In the genomic region with DNA sequence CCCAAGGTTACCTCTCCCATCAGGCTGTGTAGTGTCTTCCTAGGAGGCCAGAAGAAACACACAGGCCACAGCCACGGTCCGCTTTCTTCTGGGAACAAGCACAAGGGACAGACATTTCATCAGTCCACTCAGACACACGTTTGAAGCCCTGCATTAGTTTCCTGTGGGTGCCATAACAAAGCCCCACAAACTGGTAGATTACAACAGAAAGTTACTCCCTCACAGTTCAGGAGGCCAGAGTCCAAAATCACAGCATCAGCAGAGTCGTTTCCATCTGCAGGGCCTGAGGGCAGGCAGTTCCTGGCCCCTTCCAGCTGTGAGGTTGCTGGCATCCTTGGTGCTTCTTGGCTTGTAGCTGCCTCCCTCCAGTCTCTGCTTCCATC, we compare ENCODE assay signal across 13 cellular contexts. TPM values are rescaled to one million over a fixed set of nuclear protein-coding genes. Genes with fewer than 3 reads are reported as not detected.
DNase-seq lines count a peak whose midpoint lies in the region; ATAC-seq and TF ChIP-seq lines count a peak whose summit lies in the region.
"Had no signal": no experiment of that assay in that cellular context is flagged by ENCODE, and none has a peak within 500 bp of the region (broad histone marks: within the 10 kb centered on the region; RNA-seq: fewer than 3 reads in every experiment).

No MANE protein-coding gene starts in this region.

- H2BK120ac ChIP-seq in mesendoderm (ENCODE audit: low read depth, low read length), result no peak overlapping the region

- no CpG with 5 or more reads among the region's 4 CpGs for WGBS in mesendoderm (ENCODE audit: extremely low coverage, insufficient coverage, low lambda C conversion rate)

- no peak overlapping the region for H2BK15ac ChIP-seq in mesendoderm (replicated peaks; ENCODE audit: low read depth)

- peaks cover 11% of the 10 kb centered on the region for H3K4me1 Mint-ChIP-seq in activated T-cell treated with anti-CD3 and anti-CD28 coated beads, Interleukin-2, amount 50 U/mL, for 24 hours (ENCODE audit: low read depth)

- no peaks in the 10 kb centered on the region for H3K79me1 ChIP-seq in mesendoderm (ENCODE audit: low read length)

- H4K20me1 ChIP-seq in osteoblast (ENCODE audit: insufficient read depth, low read length), result no peaks in the 10 kb centered on the region

- no peak overlapping the region for H3K4me3 ChIP-seq in mesendoderm (ENCODE audit: low read length)
- no peak overlapping the region for H3K4me3 ChIP-seq in osteoblast (ENCODE audit: insufficient read depth, low read length)

- no peak overlapping the region for H3K27ac ChIP-seq in mesendoderm (ENCODE audit: low read depth, low read length)
- no peak overlapping the region for H3K27ac ChIP-seq in osteoblast (ENCODE audit: low read depth, low read length)

- no peaks in the 10 kb centered on the region for H3K36me3 Mint-ChIP-seq in activated T-cell treated with anti-CD3 and anti-CD28 coated beads, Interleukin-2, amount 50 U/mL, for 24 hours (ENCODE audit: low read depth)
- H3K36me3 Mint-ChIP-seq: brain had no signal

- peak overlapping the region; percentile 38 for H3K27ac Mint-ChIP-seq in activated T-cell treated with anti-CD3 and anti-CD28 coated beads, Interleukin-2, amount 50 U/mL, for 24 hours
- H3K27ac Mint-ChIP-seq: brain had no signal

- H3K4me1 ChIP-seq in mesendoderm (ENCODE audit: control insufficient read depth, low read depth, low read length), result no peaks in the 10 kb centered on the region
- no peaks in the 10 kb centered on the region for H3K4me1 ChIP-seq in osteoblast (ENCODE audit: insufficient read depth, low read length)

- ATAC-seq in GM21619 (IDR thresholded peaks at IDR 0.05; ENCODE audit: unreplicated experiment) (peak; percentile 21), HG03280 (IDR thresholded peaks at IDR 0.05; ENCODE audit: unreplicated experiment) (peak; percentile 24)
- ATAC-seq: sciatic nerve had no signal

- H3K4ac ChIP-seq in mesendoderm (ENCODE audit: low read depth, low read length), result no peak overlapping the region

- H2AK5ac ChIP-seq in mesendoderm (ENCODE audit: low read length), result no peak overlapping the region

- H3K9me3 Mint-ChIP-seq in activated T-cell treated with anti-CD3 and anti-CD28 coated beads, Interleukin-2, amount 50 U/mL, for 24 hours, result peaks cover 11% of the 10 kb centered on the region

- H3K56ac ChIP-seq in mesendoderm (ENCODE audit: low read length), result peak overlapping the region; percentile 5

- no peak overlapping the region for H4K8ac ChIP-seq in mesendoderm (ENCODE audit: low read depth, low read length)

- H3K9ac ChIP-seq in mesendoderm (ENCODE audit: low read length), result no peak overlapping the region

- TF ChIP-seq CTCF in osteoblast (IDR thresholded peaks at IDR 0.05; ENCODE audit: extremely low read depth, low read depth, low read length), result no peak

- H3K27me3 ChIP-seq in mesendoderm (ENCODE audit: insufficient read depth, low read length, poor library complexity) (no peaks in the 10 kb centered on the region), osteoblast (ENCODE audit: insufficient read depth, low read length) (peaks cover 10% of the 10 kb centered on the region)

- no peak overlapping the region for H3K23ac ChIP-seq in mesendoderm (ENCODE audit: low read length)

- H3K4me2 ChIP-seq in mesendoderm (ENCODE audit: low read length), result no peak overlapping the region
- H3K4me2 ChIP-seq in osteoblast (ENCODE audit: insufficient read depth, low read length), result no peak overlapping the region

- H3K79me2 ChIP-seq in mesendoderm (ENCODE audit: control insufficient read depth, insufficient read depth, low read length) (no peaks in the 10 kb centered on the region), osteoblast (ENCODE audit: insufficient read depth, low read length) (no peaks in the 10 kb centered on the region)

- peaks cover 2% of the 10 kb centered on the region for H3K36me3 ChIP-seq in mesendoderm (ENCODE audit: control insufficient read depth, insufficient read depth, low read length)
- H3K36me3 ChIP-seq in osteoblast (ENCODE audit: insufficient read depth, low read length), result peaks cover 38% of the 10 kb centered on the region

- peak overlapping the region; percentile 2 for H3K4me3 Mint-ChIP-seq in activated T-cell treated with anti-CD3 and anti-CD28 coated beads, Interleukin-2, amount 50 U/mL, for 24 hours
- H3K4me3 Mint-ChIP-seq: brain had no signal

- no peak overlapping the region for H2BK5ac ChIP-seq in mesendoderm (ENCODE audit: low read length)

- no peak overlapping the region for H4K5ac ChIP-seq in mesendoderm (ENCODE audit: low read length)

- H3K27me3 Mint-ChIP-seq in activated T-cell treated with anti-CD3 and anti-CD28 coated beads, Interleukin-2, amount 50 U/mL, for 24 hours, result peaks cover 33% of the 10 kb centered on the region

- no peak overlapping the region for H3K18ac ChIP-seq in mesendoderm (ENCODE audit: low read length)

- peak; percentile 37 for DNase-seq in activated T-cell treated with anti-CD3 and anti-CD28 coated beads, Interleukin-2, amount 50 U/mL, for 24 hours
- DNase-seq in activated T-cell treated with anti-CD3 and anti-CD28 coated beads for 4 hours, result no peak
- DNase-seq in mesendoderm, result no peak
- DNase-seq in dermis blood vessel endothelial cell, result no peak
- no peak for DNase-seq in osteoblast (ENCODE audit: insufficient read length, low spot score, missing footprints)
- no peak for DNase-seq in cerebellar cortex (ENCODE audit: low spot score)
- DNase-seq: NCI-H1436 had no signal

- no peak overlapping the region for H2AFZ ChIP-seq in osteoblast (ENCODE audit: low read length)

- H3K9me3 ChIP-seq in osteoblast (ENCODE audit: low read depth, low read length), result peaks cover 2% of the 10 kb centered on the region

RNA-seq across cellular contexts. Expression of a gene that starts 8.8 kb away (rescaled TPM):
- not detected for polyA plus RNA-seq in mesendoderm (2013, experiment 1 of 2)
- polyA plus RNA-seq in mesendoderm (2013, experiment 2 of 2), result not detected
- total RNA-seq in dermis blood vessel endothelial cell (not detected in 2 replicates), osteoblast (not detected in 2 replicates)
- total RNA-seq: Daoy, HT1080, sciatic nerve had no signal

RNA-seq across cellular contexts. Expression of a gene that starts 32.9 kb away (rescaled TPM):
- 111 TPM for polyA plus RNA-seq in mesendoderm (2013, experiment 1 of 2)
- polyA plus RNA-seq in mesendoderm (2013, experiment 2 of 2), result 108 TPM
- total RNA-seq in dermis blood vessel endothelial cell (4.9 and 14.1 TPM in 2 replicates), osteoblast (0.36 TPM in 1 of 2 replicates, not detected in the other)
- total RNA-seq: HT1080 had no signal
